In genomic region chr12:5748027-5748426, GRCh38 we compare ENCODE assay signal across 27 cellular contexts.
"Had no signal": no experiment of that assay in that cellular context is flagged by ENCODE, and none has a peak within 500 bp of the region (broad histone marks: within the 10 kb centered on the region; RNA-seq: fewer than 3 reads in every experiment).

No MANE protein-coding gene starts in this region.

- H3K27ac ChIP-seq: ascending aorta, body of pancreas, RWPE1, SJCRH30, VCaP had no signal

- H3K4me1 ChIP-seq: ascending aorta, body of pancreas had no signal

- H3K4me1 Mint-ChIP-seq: activated CD8-positive, alpha-beta memory T cell treated with anti-CD3 and anti-CD28 coated beads, Interleukin-2, amount 10 ng/mL, durations not matched to agents 7 days and 5 days had no signal

- H3K9me3 Mint-ChIP-seq: activated naive CD4-positive, alpha-beta T cell treated with anti-CD3 and anti-CD28 coated beads, Interleukin-2, amount 50 U/mL, for 72 hours; activated naive CD8-positive, alpha-beta T cell treated with anti-CD3 and anti-CD28 coated beads, Interleukin-2, amount 50 U/mL, for 24 hours; activated T-cell treated with anti-CD3 and anti-CD28 coated beads, Interleukin-2, amount 50 U/mL, for 24 hours; activated T-helper 1 cell treated with anti-CD3 and anti-CD28 coated beads, Interleukin-12 subunit alpha, Interleukin-12 subunit beta, Interleukin-2, Interleukin-4 antibody, amounts not matched to agents 30 ng/mL and 10 ng/mL and 1 ng/mL, durations not matched to agents 14 hours and 24 hours and 36 hours had no signal

- H3K27me3 ChIP-seq: ascending aorta, body of pancreas, SJCRH30 had no signal

- DNase-seq: activated CD4-positive, CD25-positive, alpha-beta regulatory T cell; activated CD8-positive, alpha-beta memory T cell treated with anti-CD3 and anti-CD28 coated beads, Interleukin-2, amount 10 ng/mL, durations not matched to agents 7 days and 5 days; activated effector memory CD4-positive, alpha-beta T cell treated with Interleukin-2 at 50 U/mL for 16 hours; activated naive CD4-positive, alpha-beta T cell treated with Interleukin-2 at 50 U/mL for 16 hours; activated naive CD8-positive, alpha-beta T cell treated with anti-CD3 and anti-CD28 coated beads, Interleukin-2, amount 50 U/mL, for 24 hours; activated T-cell treated with anti-CD3 and anti-CD28 coated beads, Interleukin-2, amount 50 U/mL, for 24 hours; amniotic stem cell; body of pancreas; central memory CD4-positive, alpha-beta T cell; MM.1S; NCI-H1105; NCI-H1436; NCI-H1694 treated with DMSO at 0.1 percent for 48 hours; NCI-H2029 treated with DMSO at 0.1 percent for 48 hours; NCI-H345; NCI-H510A; NCI-H526 treated with DMSO at 0.1 percent for 48 hours; NCI-H82; Right ventricle myocardium superior; SJCRH30; SK-N-SH; T-helper 1 cell had no signal

- H3K4me3 ChIP-seq: ascending aorta, body of pancreas, SJCRH30 had no signal

- H3K27ac Mint-ChIP-seq: activated CD8-positive, alpha-beta memory T cell treated with anti-CD3 and anti-CD28 coated beads, Interleukin-2, amount 10 ng/mL, durations not matched to agents 7 days and 5 days; activated naive CD4-positive, alpha-beta T cell treated with anti-CD3 and anti-CD28 coated beads, Interleukin-2, amount 50 U/mL, for 72 hours; activated naive CD8-positive, alpha-beta T cell treated with anti-CD3 and anti-CD28 coated beads, Interleukin-2, amount 50 U/mL, for 24 hours; activated T-cell treated with anti-CD3 and anti-CD28 coated beads, Interleukin-2, amount 50 U/mL, for 24 hours; activated T-helper 1 cell treated with anti-CD3 and anti-CD28 coated beads, Interleukin-12 subunit alpha, Interleukin-12 subunit beta, Interleukin-2, Interleukin-4 antibody, amounts not matched to agents 30 ng/mL and 10 ng/mL and 1 ng/mL, durations not matched to agents 14 hours and 24 hours and 36 hours had no signal

- H3K4me2 ChIP-seq: SK-N-SH had no signal

- H3K27me3 Mint-ChIP-seq: activated naive CD8-positive, alpha-beta T cell treated with anti-CD3 and anti-CD28 coated beads, Interleukin-2, amount 50 U/mL, for 24 hours; activated T-cell treated with anti-CD3 and anti-CD28 coated beads, Interleukin-2, amount 50 U/mL, for 24 hours had no signal

- H3K36me3 ChIP-seq: ascending aorta, SJCRH30 had no signal

- H3K9ac ChIP-seq: SK-N-SH had no signal

- ATAC-seq: activated CD8-positive, alpha-beta memory T cell treated with anti-CD3 and anti-CD28 coated beads, Interleukin-2, amount 10 ng/mL, durations not matched to agents 7 days and 5 days; activated naive CD4-positive, alpha-beta T cell treated with anti-CD3 and anti-CD28 coated beads, Interleukin-2, amount 50 U/mL, for 72 hours; activated naive CD8-positive, alpha-beta T cell treated with anti-CD3 and anti-CD28 coated beads, Interleukin-2, amount 50 U/mL, for 24 hours; body of pancreas had no signal

- H3K9me3 ChIP-seq: ascending aorta, body of pancreas, SJCRH30, SK-N-SH had no signal

- H3K4me3 Mint-ChIP-seq: activated CD8-positive, alpha-beta memory T cell treated with anti-CD3 and anti-CD28 coated beads, Interleukin-2, amount 10 ng/mL, durations not matched to agents 7 days and 5 days; activated naive CD8-positive, alpha-beta T cell treated with anti-CD3 and anti-CD28 coated beads, Interleukin-2, amount 50 U/mL, for 24 hours; activated T-cell treated with anti-CD3 and anti-CD28 coated beads, Interleukin-2, amount 50 U/mL, for 24 hours; activated T-helper 1 cell treated with anti-CD3 and anti-CD28 coated beads, Interleukin-12 subunit alpha, Interleukin-12 subunit beta, Interleukin-2, Interleukin-4 antibody, amounts not matched to agents 30 ng/mL and 10 ng/mL and 1 ng/mL, durations not matched to agents 14 hours and 24 hours and 36 hours had no signal
